Comparison of ENCODE assay signal across 1 cellular context in the genomic region with DNA sequence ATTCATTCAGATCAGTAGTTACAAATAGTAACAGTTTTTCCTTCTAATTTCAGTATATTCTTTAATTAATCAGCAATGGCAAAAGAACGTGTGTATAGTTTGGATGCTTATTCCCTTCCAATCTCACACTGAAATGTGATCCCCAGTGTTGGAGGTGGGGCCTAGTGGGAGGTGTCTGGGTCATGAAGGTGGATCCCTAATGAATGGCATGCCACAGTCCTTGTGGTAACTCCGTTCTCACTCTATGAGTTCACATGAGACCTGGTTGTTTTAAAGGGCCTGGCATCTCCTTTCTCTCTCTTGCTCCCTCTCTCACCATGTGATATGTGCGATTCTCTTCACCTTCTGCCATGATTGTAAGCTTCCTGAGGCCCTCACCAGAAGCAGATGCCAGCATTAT.
TF ChIP-seq lines count a peak whose summit lies in the region.

No MANE protein-coding gene starts in this region.

TF ChIP-seq in H1, 55 proteins besides CTCF, POLR2A, EP300 and RAD21:
- TF ChIP-seq FOSL1 (IDR thresholded peaks at IDR 0.05; ENCODE audit: insufficient read depth, low read depth, low read length) (no peak), CHD1 (IDR thresholded peaks at IDR 0.05; ENCODE audit: low read depth, low read length) (no peak), KDM5A (IDR thresholded peaks at IDR 0.05; ENCODE audit: low read length) (no peak), BRCA1 (IDR thresholded peaks at IDR 0.05; ENCODE audit: low read depth, low read length) (no peak), CHD2 (IDR thresholded peaks at IDR 0.05; ENCODE audit: low read length) (peak; percentile 41; the same call in 1 of the 2 replicates)
- TF ChIP-seq, protein P1, sequence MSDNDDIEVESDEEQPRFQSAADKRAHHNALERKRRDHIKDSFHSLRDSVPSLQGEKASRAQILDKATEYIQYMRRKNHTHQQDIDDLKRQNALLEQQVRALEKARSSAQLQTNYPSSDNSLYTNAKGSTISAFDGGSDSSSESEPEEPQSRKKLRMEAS (IDR thresholded peaks at IDR 0.05): no peak
- TF ChIP-seq, protein P2, sequence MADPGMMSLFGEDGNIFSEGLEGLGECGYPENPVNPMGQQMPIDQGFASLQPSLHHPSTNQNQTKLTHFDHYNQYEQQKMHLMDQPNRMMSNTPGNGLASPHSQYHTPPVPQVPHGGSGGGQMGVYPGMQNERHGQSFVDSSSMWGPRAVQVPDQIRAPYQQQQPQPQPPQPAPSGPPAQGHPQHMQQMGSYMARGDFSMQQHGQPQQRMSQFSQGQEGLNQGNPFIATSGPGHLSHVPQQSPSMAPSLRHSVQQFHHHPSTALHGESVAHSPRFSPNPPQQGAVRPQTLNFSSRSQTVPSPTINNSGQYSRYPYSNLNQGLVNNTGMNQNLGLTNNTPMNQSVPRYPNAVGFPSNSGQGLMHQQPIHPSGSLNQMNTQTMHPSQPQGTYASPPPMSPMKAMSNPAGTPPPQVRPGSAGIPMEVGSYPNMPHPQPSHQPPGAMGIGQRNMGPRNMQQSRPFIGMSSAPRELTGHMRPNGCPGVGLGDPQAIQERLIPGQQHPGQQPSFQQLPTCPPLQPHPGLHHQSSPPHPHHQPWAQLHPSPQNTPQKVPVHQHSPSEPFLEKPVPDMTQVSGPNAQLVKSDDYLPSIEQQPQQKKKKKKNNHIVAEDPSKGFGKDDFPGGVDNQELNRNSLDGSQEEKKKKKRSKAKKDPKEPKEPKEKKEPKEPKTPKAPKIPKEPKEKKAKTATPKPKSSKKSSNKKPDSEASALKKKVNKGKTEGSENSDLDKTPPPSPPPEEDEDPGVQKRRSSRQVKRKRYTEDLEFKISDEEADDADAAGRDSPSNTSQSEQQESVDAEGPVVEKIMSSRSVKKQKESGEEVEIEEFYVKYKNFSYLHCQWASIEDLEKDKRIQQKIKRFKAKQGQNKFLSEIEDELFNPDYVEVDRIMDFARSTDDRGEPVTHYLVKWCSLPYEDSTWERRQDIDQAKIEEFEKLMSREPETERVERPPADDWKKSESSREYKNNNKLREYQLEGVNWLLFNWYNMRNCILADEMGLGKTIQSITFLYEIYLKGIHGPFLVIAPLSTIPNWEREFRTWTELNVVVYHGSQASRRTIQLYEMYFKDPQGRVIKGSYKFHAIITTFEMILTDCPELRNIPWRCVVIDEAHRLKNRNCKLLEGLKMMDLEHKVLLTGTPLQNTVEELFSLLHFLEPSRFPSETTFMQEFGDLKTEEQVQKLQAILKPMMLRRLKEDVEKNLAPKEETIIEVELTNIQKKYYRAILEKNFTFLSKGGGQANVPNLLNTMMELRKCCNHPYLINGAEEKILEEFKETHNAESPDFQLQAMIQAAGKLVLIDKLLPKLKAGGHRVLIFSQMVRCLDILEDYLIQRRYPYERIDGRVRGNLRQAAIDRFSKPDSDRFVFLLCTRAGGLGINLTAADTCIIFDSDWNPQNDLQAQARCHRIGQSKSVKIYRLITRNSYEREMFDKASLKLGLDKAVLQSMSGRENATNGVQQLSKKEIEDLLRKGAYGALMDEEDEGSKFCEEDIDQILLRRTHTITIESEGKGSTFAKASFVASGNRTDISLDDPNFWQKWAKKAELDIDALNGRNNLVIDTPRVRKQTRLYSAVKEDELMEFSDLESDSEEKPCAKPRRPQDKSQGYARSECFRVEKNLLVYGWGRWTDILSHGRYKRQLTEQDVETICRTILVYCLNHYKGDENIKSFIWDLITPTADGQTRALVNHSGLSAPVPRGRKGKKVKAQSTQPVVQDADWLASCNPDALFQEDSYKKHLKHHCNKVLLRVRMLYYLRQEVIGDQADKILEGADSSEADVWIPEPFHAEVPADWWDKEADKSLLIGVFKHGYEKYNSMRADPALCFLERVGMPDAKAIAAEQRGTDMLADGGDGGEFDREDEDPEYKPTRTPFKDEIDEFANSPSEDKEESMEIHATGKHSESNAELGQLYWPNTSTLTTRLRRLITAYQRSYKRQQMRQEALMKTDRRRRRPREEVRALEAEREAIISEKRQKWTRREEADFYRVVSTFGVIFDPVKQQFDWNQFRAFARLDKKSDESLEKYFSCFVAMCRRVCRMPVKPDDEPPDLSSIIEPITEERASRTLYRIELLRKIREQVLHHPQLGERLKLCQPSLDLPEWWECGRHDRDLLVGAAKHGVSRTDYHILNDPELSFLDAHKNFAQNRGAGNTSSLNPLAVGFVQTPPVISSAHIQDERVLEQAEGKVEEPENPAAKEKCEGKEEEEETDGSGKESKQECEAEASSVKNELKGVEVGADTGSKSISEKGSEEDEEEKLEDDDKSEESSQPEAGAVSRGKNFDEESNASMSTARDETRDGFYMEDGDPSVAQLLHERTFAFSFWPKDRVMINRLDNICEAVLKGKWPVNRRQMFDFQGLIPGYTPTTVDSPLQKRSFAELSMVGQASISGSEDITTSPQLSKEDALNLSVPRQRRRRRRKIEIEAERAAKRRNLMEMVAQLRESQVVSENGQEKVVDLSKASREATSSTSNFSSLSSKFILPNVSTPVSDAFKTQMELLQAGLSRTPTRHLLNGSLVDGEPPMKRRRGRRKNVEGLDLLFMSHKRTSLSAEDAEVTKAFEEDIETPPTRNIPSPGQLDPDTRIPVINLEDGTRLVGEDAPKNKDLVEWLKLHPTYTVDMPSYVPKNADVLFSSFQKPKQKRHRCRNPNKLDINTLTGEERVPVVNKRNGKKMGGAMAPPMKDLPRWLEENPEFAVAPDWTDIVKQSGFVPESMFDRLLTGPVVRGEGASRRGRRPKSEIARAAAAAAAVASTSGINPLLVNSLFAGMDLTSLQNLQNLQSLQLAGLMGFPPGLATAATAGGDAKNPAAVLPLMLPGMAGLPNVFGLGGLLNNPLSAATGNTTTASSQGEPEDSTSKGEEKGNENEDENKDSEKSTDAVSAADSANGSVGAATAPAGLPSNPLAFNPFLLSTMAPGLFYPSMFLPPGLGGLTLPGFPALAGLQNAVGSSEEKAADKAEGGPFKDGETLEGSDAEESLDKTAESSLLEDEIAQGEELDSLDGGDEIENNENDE (IDR thresholded peaks at IDR 0.05; ENCODE audit: insufficient replicate concordance, low read length): no peak
